In genomic region chr3:33790091-33790490, GRCh38 we compare ENCODE assay signal across 1 cellular context.
TF ChIP-seq lines count a peak whose summit lies in the region.

No MANE protein-coding gene starts in this region.

TF ChIP-seq in K562, 482 proteins besides CTCF, POLR2A, EP300 and RAD21:
- TF ChIP-seq FOSL1 (tag; conservative IDR thresholded peaks at IDR 0.05) (peak; percentile 34; the same call in 1 of the 2 replicates), TEAD4 (IDR thresholded peaks at IDR 0.05; ENCODE audit: low read length) (no peak), TEAD4 (CRISPR knock-in tag; IDR thresholded peaks at IDR 0.05; ENCODE audit: borderline replicate concordance) (no peak), BRF2 (IDR thresholded peaks at IDR 0.05; ENCODE audit: borderline replicate concordance, insufficient read depth, insufficient read length) (no peak), ZNF695 (CRISPR knock-in tag; IDR thresholded peaks at IDR 0.05) (no peak), C11orf30 (IDR thresholded peaks at IDR 0.05; ENCODE audit: low read depth) (peak; percentile 21; the same call in 1 of the 2 replicates), MAFK (IDR thresholded peaks at IDR 0.05; ENCODE audit: low read length) (0 out of 2 replicates have a peak, but pooled peaks have one; percentile 18), JUND (IDR thresholded peaks at IDR 0.05; ENCODE audit: borderline replicate concordance, low read depth, low read length) (no peak), JUND (tag; IDR thresholded peaks at IDR 0.05; ENCODE audit: borderline replicate concordance, low read depth, low read length) (peak; percentile 61), ZNF764 (CRISPR knock-in tag; IDR thresholded peaks at IDR 0.05; ENCODE audit: low read depth) (no peak), MEF2A (IDR thresholded peaks at IDR 0.05; ENCODE audit: control insufficient read depth, low read depth, low read length) (no peak), CAMTA2 (CRISPR knock-in tag; conservative IDR thresholded peaks at IDR 0.05) (no peak), ZNF212 (CRISPR knock-in tag; IDR thresholded peaks at IDR 0.05) (no peak), ZNF830 (CRISPR knock-in tag; IDR thresholded peaks at IDR 0.05) (no peak), BRD4 (IDR thresholded peaks at IDR 0.05) (no peak), U2AF1 (optimal IDR thresholded peaks at IDR 0.05; ENCODE audit: low read depth, low read length) (no peak), ELF1 (tag; IDR thresholded peaks at IDR 0.05) (0 out of 2 replicates have a peak, but pooled peaks have one; percentile 23), HNRNPUL1 (IDR thresholded peaks at IDR 0.05; ENCODE audit: low read length) (no peak), SMAD3 (CRISPR knock-in tag; conservative IDR thresholded peaks at IDR 0.05) (no peak), ZNF408 (CRISPR knock-in tag; IDR thresholded peaks at IDR 0.05; ENCODE audit: low read depth) (no peak), HMG20A (CRISPR knock-in tag; conservative IDR thresholded peaks at IDR 0.05) (no peak), ATF3 (IDR thresholded peaks at IDR 0.05) (peak; percentile 61), ATF3 (CRISPR knock-in tag; conservative IDR thresholded peaks at IDR 0.05) (no peak), NFE2 (IDR thresholded peaks at IDR 0.05; ENCODE audit: low read depth) (peak; percentile 59), TOE1 (IDR thresholded peaks at IDR 0.05; ENCODE audit: borderline replicate concordance) (no peak), TOE1 (CRISPR knock-in tag; IDR thresholded peaks at IDR 0.05; ENCODE audit: borderline replicate concordance, low read depth) (no peak)
- TF ChIP-seq, protein P1, sequence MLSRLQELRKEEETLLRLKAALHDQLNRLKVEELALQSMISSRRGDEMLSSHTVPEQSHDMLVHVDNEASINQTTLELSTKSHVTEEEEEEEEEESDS (CRISPR knock-in tag; IDR thresholded peaks at IDR 0.05) = no peak
- TF ChIP-seq, protein P2, sequence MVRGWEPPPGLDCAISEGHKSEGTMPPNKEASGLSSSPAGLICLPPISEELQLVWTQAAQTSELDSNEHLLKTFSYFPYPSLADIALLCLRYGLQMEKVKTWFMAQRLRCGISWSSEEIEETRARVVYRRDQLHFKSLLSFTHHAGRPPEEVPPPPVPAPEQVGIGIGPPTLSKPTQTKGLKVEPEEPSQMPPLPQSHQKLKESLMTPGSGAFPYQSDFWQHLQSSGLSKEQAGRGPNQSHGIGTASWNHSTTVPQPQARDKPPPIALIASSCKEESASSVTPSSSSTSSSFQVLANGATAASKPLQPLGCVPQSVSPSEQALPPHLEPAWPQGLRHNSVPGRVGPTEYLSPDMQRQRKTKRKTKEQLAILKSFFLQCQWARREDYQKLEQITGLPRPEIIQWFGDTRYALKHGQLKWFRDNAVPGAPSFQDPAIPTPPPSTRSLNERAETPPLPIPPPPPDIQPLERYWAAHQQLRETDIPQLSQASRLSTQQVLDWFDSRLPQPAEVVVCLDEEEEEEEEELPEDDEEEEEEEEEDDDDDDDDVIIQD (CRISPR knock-in tag; IDR thresholded peaks at IDR 0.05) = no peak
- TF ChIP-seq, protein P3, sequence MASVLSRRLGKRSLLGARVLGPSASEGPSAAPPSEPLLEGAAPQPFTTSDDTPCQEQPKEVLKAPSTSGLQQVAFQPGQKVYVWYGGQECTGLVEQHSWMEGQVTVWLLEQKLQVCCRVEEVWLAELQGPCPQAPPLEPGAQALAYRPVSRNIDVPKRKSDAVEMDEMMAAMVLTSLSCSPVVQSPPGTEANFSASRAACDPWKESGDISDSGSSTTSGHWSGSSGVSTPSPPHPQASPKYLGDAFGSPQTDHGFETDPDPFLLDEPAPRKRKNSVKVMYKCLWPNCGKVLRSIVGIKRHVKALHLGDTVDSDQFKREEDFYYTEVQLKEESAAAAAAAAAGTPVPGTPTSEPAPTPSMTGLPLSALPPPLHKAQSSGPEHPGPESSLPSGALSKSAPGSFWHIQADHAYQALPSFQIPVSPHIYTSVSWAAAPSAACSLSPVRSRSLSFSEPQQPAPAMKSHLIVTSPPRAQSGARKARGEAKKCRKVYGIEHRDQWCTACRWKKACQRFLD (CRISPR knock-in tag; IDR thresholded peaks at IDR 0.05) = no peak
